In genomic region chr13:114338959-114339358, GRCh38 we compare ENCODE assay signal across 1 cellular context.
TF ChIP-seq lines count a peak whose summit lies in the region.

No MANE protein-coding gene starts in this region.

TF ChIP-seq in K562, 482 proteins besides CTCF, POLR2A, EP300 and RAD21:
- TF ChIP-seq ZNF57 (CRISPR knock-in tag; IDR thresholded peaks at IDR 0.05) (no peak), FUS (optimal IDR thresholded peaks at IDR 0.05; ENCODE audit: low read depth, low read length) (no peak)
TF ChIP-seq in K562: peak in this region for 0.
